In genomic region chr2:175251425-175252041, GRCh38 we compare ENCODE assay signal across 9 cellular contexts.
A peak's percentile ranks its signal among the peaks of the same experiment; 100 is the strongest.
DNase-seq lines count a peak whose midpoint lies in the region; FAIRE-seq and TF ChIP-seq lines count a peak whose summit lies in the region.
"Had no signal": no experiment of that assay in that cellular context is flagged by ENCODE, and none has a peak within 500 bp of the region (broad histone marks: within the 10 kb centered on the region; RNA-seq: fewer than 3 reads in every experiment).

No MANE protein-coding gene starts in this region.

- H3K27ac ChIP-seq in H9 (ENCODE audit: insufficient read length, low read depth, low read length) (no peak overlapping the region), OCI-LY1 (ENCODE audit: low read depth, low read length, poor library complexity, severe bottlenecking) (no peak overlapping the region)
- H3K27ac ChIP-seq in effector memory CD4-positive, alpha-beta T cell (ENCODE audit: insufficient read depth, low read length, poor library complexity, severe bottlenecking) = no peak overlapping the region
- H3K27ac ChIP-seq: SJSA1 had no signal

- no peaks in the 10 kb centered on the region for H3K9me3 ChIP-seq in H9 (ENCODE audit: control insufficient read depth, low read depth, low read length)
- H3K9me3 ChIP-seq in OCI-LY1 (ENCODE audit: low read length) = no peaks in the 10 kb centered on the region
- no peaks in the 10 kb centered on the region for H3K9me3 ChIP-seq in effector memory CD4-positive, alpha-beta T cell (ENCODE audit: control insufficient read depth, low read length)
- H3K9me3 ChIP-seq: SJSA1 had no signal

- no peak overlapping the region for H3T11ph ChIP-seq in H9 (ENCODE audit: low read length)

- H3K23me2 ChIP-seq in H9 (ENCODE audit: insufficient read length, low read depth, low read length, poor library complexity, severe bottlenecking) = no peaks in the 10 kb centered on the region

- peaks cover 4 to 5% of the 10 kb centered on the region in 2 experiments; a peak in 4 of 5 replicates for H3K9me3 Mint-ChIP-seq in H9
- H3K9me3 Mint-ChIP-seq in osteocyte (ENCODE audit: unreplicated experiment) = no peaks in the 10 kb centered on the region

- H4K5ac ChIP-seq in H9 (ENCODE audit: insufficient read length, low read depth, low read length) = no peak overlapping the region

- H3K4me3 ChIP-seq in OCI-LY1 (ENCODE audit: low read depth, low read length, poor library complexity, severe bottlenecking) = no peak overlapping the region
- no peak overlapping the region for H3K4me3 ChIP-seq in effector memory CD4-positive, alpha-beta T cell (ENCODE audit: insufficient read depth, low read depth, low read length, poor library complexity, severe bottlenecking)
- H3K4me3 ChIP-seq: SJSA1 had no signal

- no peak overlapping the region for H2AFZ ChIP-seq in H9 (ENCODE audit: low read length)
- H2AFZ ChIP-seq in OCI-LY1 (ENCODE audit: low read length) = no peak overlapping the region

- no peaks in the 10 kb centered on the region for H3K9me2 ChIP-seq in OCI-LY1 (ENCODE audit: low read depth, low read length)

- DNase-seq in COLO829 (ENCODE audit: low spot score) (peak; percentile 40), H9 (no peak), osteocyte (ENCODE audit: extremely low spot score, unreplicated experiment) (no peak), posterior cingulate gyrus (no peak), NOMO-1 treated with DMSO at 0.1 percent for 48 hours (lab: John Stamatoyannopoulos, UW; ENCODE audit: unreplicated experiment) (no peak)
- DNase-seq in effector memory CD4-positive, alpha-beta T cell = no peak

- 0% methylated on average over 1 of the region's 5 CpGs for WGBS in H9 (ENCODE audit: extremely low coverage, insufficient read length, low lambda C conversion rate)

- H3K9ac ChIP-seq in H9 (ENCODE audit: extremely low read depth, insufficient read length, low read length) (no peak overlapping the region), OCI-LY1 (ENCODE audit: low read length) (no peak overlapping the region)

- no peak overlapping the region for H4K8ac ChIP-seq in H9 (replicated peaks; ENCODE audit: insufficient read length, low read depth, low read length)

- no peak overlapping the region for H3K4ac ChIP-seq in H9 (ENCODE audit: low read depth, low read length)

- H3K27me3 Mint-ChIP-seq in H9 (ENCODE audit: low read depth) (peaks cover 6% of the 10 kb centered on the region), osteocyte (ENCODE audit: unreplicated experiment) (peaks cover 50% of the 10 kb centered on the region)

- no peak overlapping the region for H4K91ac ChIP-seq in H9 (ENCODE audit: insufficient read length, low read depth, low read length)

- peak; percentile 77 for FAIRE-seq in endometrium (lab: Jason Lieb, UNC)

- no peak overlapping the region for H3K23ac ChIP-seq in H9 (ENCODE audit: insufficient read length, low read depth, low read length)

- H2BK15ac ChIP-seq in H9 (ENCODE audit: low read depth, low read length) = no peak overlapping the region

- no peaks in the 10 kb centered on the region for H3K4me1 ChIP-seq in H9 (ENCODE audit: insufficient read depth, low read length)
- H3K4me1 ChIP-seq in OCI-LY1 (ENCODE audit: insufficient read depth, low read length, severe bottlenecking) = no peaks in the 10 kb centered on the region
- no peaks in the 10 kb centered on the region for H3K4me1 ChIP-seq in effector memory CD4-positive, alpha-beta T cell (ENCODE audit: control insufficient read depth, insufficient read depth, low read length, poor library complexity, severe bottlenecking)
- H3K4me1 ChIP-seq: SJSA1 had no signal

- peak; percentile 81 for TF ChIP-seq CTCF in H9 (conservative IDR thresholded peaks at IDR 0.05)
- TF ChIP-seq CTCF in OCI-LY1 (IDR thresholded peaks at IDR 0.05; ENCODE audit: low read length) = peak; percentile 74
- TF ChIP-seq CTCF in osteocyte (IDR thresholded peaks at IDR 0.05) = peak; percentile 77

- no peak overlapping the region for H2BK20ac ChIP-seq in H9 (ENCODE audit: low read depth, low read length, poor library complexity, severe bottlenecking)

- H3K36me3 ChIP-seq in OCI-LY1 (ENCODE audit: insufficient read depth, low read length) = no peaks in the 10 kb centered on the region
- H3K36me3 ChIP-seq in effector memory CD4-positive, alpha-beta T cell (ENCODE audit: control insufficient read depth, insufficient read depth, low read length) = no peaks in the 10 kb centered on the region
- H3K36me3 ChIP-seq: SJSA1 had no signal

- H3K27me3 ChIP-seq in H9 (ENCODE audit: insufficient read depth, low read length) = no peaks in the 10 kb centered on the region
- H3K27me3 ChIP-seq in OCI-LY1 (ENCODE audit: insufficient read depth, low read length) = no peaks in the 10 kb centered on the region
- H3K27me3 ChIP-seq in effector memory CD4-positive, alpha-beta T cell (replicated peaks; ENCODE audit: control insufficient read depth, insufficient read depth, low read length, poor library complexity, severe bottlenecking) = no peaks in the 10 kb centered on the region

- no peak overlapping the region for H2BK12ac ChIP-seq in H9 (ENCODE audit: insufficient read length, low read depth, low read length)

- H3K79me2 ChIP-seq in H9 (ENCODE audit: insufficient read depth, low read length) = no peaks in the 10 kb centered on the region
- H3K79me2 ChIP-seq in OCI-LY1 (ENCODE audit: insufficient read depth, low read length) = no peaks in the 10 kb centered on the region

- H3K4me1 Mint-ChIP-seq in H9 (no peaks in the 10 kb centered on the region), osteocyte (ENCODE audit: unreplicated experiment) (no peaks in the 10 kb centered on the region)

- H3K18ac ChIP-seq in H9 (ENCODE audit: insufficient read length, low read depth, low read length) = no peak overlapping the region

- no peaks in the 10 kb centered on the region for H4K20me1 ChIP-seq in H9 (ENCODE audit: control insufficient read depth, insufficient read depth, insufficient read length)
- H4K20me1 ChIP-seq in OCI-LY1 (ENCODE audit: insufficient read depth, low read length) = no peaks in the 10 kb centered on the region

- H3K4me3 Mint-ChIP-seq in H9 (no peak overlapping the region), osteocyte (ENCODE audit: unreplicated experiment) (no peak overlapping the region)

- H3K14ac ChIP-seq in H9 (ENCODE audit: insufficient read depth, low read length) = no peak overlapping the region

- H2AK5ac ChIP-seq in H9 (ENCODE audit: insufficient read length, low read length) = no peak overlapping the region

- no peak overlapping the region for H3K4me2 ChIP-seq in H9 (ENCODE audit: insufficient read depth, insufficient read length, low read length)
- H3K4me2 ChIP-seq in OCI-LY1 (ENCODE audit: low read length) = no peak overlapping the region

- no peak overlapping the region for H3K56ac ChIP-seq in H9 (ENCODE audit: insufficient read length, low read depth, low read length)

- H3K27ac Mint-ChIP-seq in H9 = no peak overlapping the region
- H3K27ac Mint-ChIP-seq in osteocyte (ENCODE audit: unreplicated experiment) = no peak overlapping the region

- no peak overlapping the region for H2BK5ac ChIP-seq in H9 (ENCODE audit: insufficient read length, low read length)

- H3K36me3 Mint-ChIP-seq in H9 (ENCODE audit: insufficient read depth in 1 of 3, low read depth in 3 of 3) (peaks cover 0 to 5% (median 0%) of the 10 kb centered on the region in 3 experiments; a peak in 4 of 7 replicates), osteocyte (ENCODE audit: unreplicated experiment) (no peaks in the 10 kb centered on the region)

- H3F3A ChIP-seq in OCI-LY1 (ENCODE audit: insufficient read depth, low read length) = no peaks in the 10 kb centered on the region

- no peaks in the 10 kb centered on the region for H3K79me1 ChIP-seq in H9 (ENCODE audit: insufficient read depth, low read depth, low read length, poor library complexity, severe bottlenecking)

- H2BK120ac ChIP-seq in H9 (ENCODE audit: low read depth, low read length, poor library complexity, severe bottlenecking) = no peak overlapping the region

- intact Hi-C loops in posterior cingulate gyrus (cut with DNase I) = loop anchor here (5.0 kb wide), 1 partner anchor 836 kb away; no protein-coding TSS in a partner anchor
